In the genomic region with DNA sequence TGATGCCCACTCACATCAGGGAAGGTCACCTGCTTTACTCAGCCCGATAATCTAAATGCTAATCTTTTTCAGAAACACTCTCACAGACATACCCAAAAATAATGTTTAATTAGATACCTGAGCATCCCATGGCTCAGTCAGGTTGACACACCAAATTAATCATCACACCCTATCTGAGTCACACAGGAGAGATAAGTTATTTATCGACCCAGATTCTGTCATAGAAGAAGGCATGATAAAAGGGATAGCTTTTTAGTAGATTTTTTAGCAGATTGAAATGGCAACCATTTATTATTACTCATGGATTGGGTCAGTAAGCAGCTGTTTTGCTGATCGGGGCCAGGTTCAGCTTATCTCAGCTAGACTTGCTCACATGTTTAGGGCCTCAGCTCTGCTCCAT, we compare ENCODE assay signal across 17 cellular contexts.
DNase-seq lines count a peak whose midpoint lies in the region; ATAC-seq, FAIRE-seq and TF ChIP-seq lines count a peak whose summit lies in the region.
"Had no signal": no experiment of that assay in that cellular context is flagged by ENCODE, and none has a peak within 500 bp of the region (broad histone marks: within the 10 kb centered on the region; RNA-seq: fewer than 3 reads in every experiment).

No MANE protein-coding gene starts in this region.

- intact Hi-C loops in ascending aorta (cut with DNase I): no loop called here

- H3K27ac Mint-ChIP-seq in GM23338 (no peak overlapping the region), neural progenitor cell (no peak overlapping the region)
- H3K27ac Mint-ChIP-seq: B cell; CD8-positive, alpha-beta T cell; H9 had no signal

- H3F3A ChIP-seq in GM23338 (replicated peaks; ENCODE audit: low read depth): no peaks in the 10 kb centered on the region
- H3F3A ChIP-seq in neural progenitor cell (ENCODE audit: low read depth): no peaks in the 10 kb centered on the region

- no peak for FAIRE-seq in bronchial epithelial cell (lab: Jason Lieb, UNC)
- FAIRE-seq: G401.6, GM12891, GM19239, H1, K562 had no signal

- H3K4me3 ChIP-seq in GM23338 (no peak overlapping the region), bronchial epithelial cell (ENCODE audit: low read depth, low read length) (no peak overlapping the region), neural progenitor cell (no peak overlapping the region), ascending aorta (no peak overlapping the region)
- H3K4me3 ChIP-seq: BLaER1 treated with 17β-estradiol and CSF1 and Interleukin-3, amounts not matched to agents 10 nM and 100 nM; K562 had no signal

- TF ChIP-seq CTCF in GM23338 (conservative IDR thresholded peaks at IDR 0.05; ENCODE audit: low read depth in 2 of 2): no peak
- TF ChIP-seq CTCF in bronchial epithelial cell (IDR thresholded peaks at IDR 0.05; ENCODE audit: insufficient read depth, low read length, severe bottlenecking): no peak
- TF ChIP-seq CTCF in neural progenitor cell (IDR thresholded peaks at IDR 0.05): no peak
- TF ChIP-seq CTCF in ascending aorta (IDR thresholded peaks at IDR 0.05): no peak

- H2AFZ ChIP-seq in GM23338 (0 out of 2 replicates have a peak overlapping the region, but pooled peaks have one; percentile 43), neural progenitor cell (replicated peaks) (peak overlapping the region; percentile 15)

- H3K36me3 ChIP-seq in GM23338 (ENCODE audit: insufficient read depth) (no peaks in the 10 kb centered on the region), bronchial epithelial cell (ENCODE audit: control insufficient read depth, insufficient read depth, low read length) (no peaks in the 10 kb centered on the region), neural progenitor cell (no peaks in the 10 kb centered on the region), ascending aorta (no peaks in the 10 kb centered on the region)
- H3K36me3 ChIP-seq: BLaER1 treated with 17β-estradiol and CSF1 and Interleukin-3, amounts not matched to agents 10 nM and 100 nM had no signal

- H3K9me3 ChIP-seq in neural progenitor cell (ENCODE audit: low read depth) (no peaks in the 10 kb centered on the region), ascending aorta (no peaks in the 10 kb centered on the region)
- H3K9me3 ChIP-seq: BLaER1 treated with 17β-estradiol and CSF1 and Interleukin-3, amounts not matched to agents 10 nM and 100 nM had no signal

- H3K9me3 Mint-ChIP-seq in GM23338: no peaks in the 10 kb centered on the region
- no peaks in the 10 kb centered on the region for H3K9me3 Mint-ChIP-seq in neural progenitor cell
- H3K9me3 Mint-ChIP-seq: H9 had no signal

- H3K4me1 Mint-ChIP-seq in GM23338 (no peaks in the 10 kb centered on the region), neural progenitor cell (no peaks in the 10 kb centered on the region)
- H3K4me1 Mint-ChIP-seq: B cell, H9 had no signal

- no peaks in the 10 kb centered on the region for H4K20me1 ChIP-seq in GM23338 (replicated peaks; ENCODE audit: insufficient read depth)
- H4K20me1 ChIP-seq in neural progenitor cell (ENCODE audit: low read depth): no peaks in the 10 kb centered on the region
- H4K20me1 ChIP-seq: BLaER1 treated with 17β-estradiol and CSF1 and Interleukin-3, amounts not matched to agents 10 nM and 100 nM had no signal

- H3K27me3 ChIP-seq in GM23338 (ENCODE audit: insufficient read depth) (no peaks in the 10 kb centered on the region), bronchial epithelial cell (ENCODE audit: control insufficient read depth, insufficient read depth, low read length) (no peaks in the 10 kb centered on the region), neural progenitor cell (no peaks in the 10 kb centered on the region), ascending aorta (no peaks in the 10 kb centered on the region)
- H3K27me3 ChIP-seq: BLaER1 treated with 17β-estradiol and CSF1 and Interleukin-3, amounts not matched to agents 10 nM and 100 nM had no signal

- H3K4me1 ChIP-seq in GM23338 (ENCODE audit: insufficient read depth) (no peaks in the 10 kb centered on the region), neural progenitor cell (no peaks in the 10 kb centered on the region), ascending aorta (no peaks in the 10 kb centered on the region)
- H3K4me1 ChIP-seq: BLaER1 treated with 17β-estradiol and CSF1 and Interleukin-3, amounts not matched to agents 10 nM and 100 nM had no signal

- no peak overlapping the region for H3K4me2 ChIP-seq in GM23338
- H3K4me2 ChIP-seq in neural progenitor cell: no peak overlapping the region
- H3K4me2 ChIP-seq: BLaER1 treated with 17β-estradiol and CSF1 and Interleukin-3, amounts not matched to agents 10 nM and 100 nM had no signal

- ATAC-seq in GM23338 (no peak), GM21526 (IDR thresholded peaks at IDR 0.05; ENCODE audit: low FRiP score, unreplicated experiment) (no peak)
- ATAC-seq: CD8-positive, alpha-beta T cell; K562 had no signal

- no peaks in the 10 kb centered on the region for H3K9me2 ChIP-seq in GM23338 (ENCODE audit: insufficient read depth)

- no peaks in the 10 kb centered on the region for H3K79me2 ChIP-seq in GM23338 (replicated peaks; ENCODE audit: insufficient read depth)
- H3K79me2 ChIP-seq in neural progenitor cell (ENCODE audit: low read depth): no peaks in the 10 kb centered on the region

- peak; percentile 55 for DNase-seq in DMS 273 (lab: John Stamatoyannopoulos, UW; ENCODE audit: unreplicated experiment)
- DNase-seq in GM23338 (ENCODE audit: low spot score): no peak
- peak; percentile 33 for DNase-seq in bronchial epithelial cell (ENCODE audit: low read depth)
- DNase-seq in neural progenitor cell (ENCODE audit: low spot score): no peak
- DNase-seq in ascending aorta (ENCODE audit: low spot score in 2 of 2): no peak
- DNase-seq: Calu3; CD8-positive, alpha-beta T cell; H9; IMR-90 had no signal

- no peaks in the 10 kb centered on the region for H3K36me3 Mint-ChIP-seq in GM23338 (ENCODE audit: low read depth)
- H3K36me3 Mint-ChIP-seq in neural progenitor cell: no peaks in the 10 kb centered on the region
- H3K36me3 Mint-ChIP-seq: CD8-positive, alpha-beta T cell had no signal

- H3K27me3 Mint-ChIP-seq in GM23338 (ENCODE audit: insufficient read depth, low read depth, poor library complexity) (no peaks in the 10 kb centered on the region), neural progenitor cell (ENCODE audit: insufficient read depth, low read depth) (peaks cover 3% of the 10 kb centered on the region)
- H3K27me3 Mint-ChIP-seq: B cell had no signal

- H3K9ac ChIP-seq in neural progenitor cell: no peak overlapping the region
- H3K9ac ChIP-seq: BLaER1 treated with 17β-estradiol and CSF1 and Interleukin-3, amounts not matched to agents 10 nM and 100 nM had no signal

- H3K4me3 Mint-ChIP-seq in GM23338: no peak overlapping the region
- H3K4me3 Mint-ChIP-seq in neural progenitor cell: no peak overlapping the region
- H3K4me3 Mint-ChIP-seq: B cell; CD8-positive, alpha-beta T cell; H9 had no signal

- no peak overlapping the region for H3K27ac ChIP-seq in GM23338 (ENCODE audit: low read depth)
- no peak overlapping the region for H3K27ac ChIP-seq in neural progenitor cell
- no peak overlapping the region for H3K27ac ChIP-seq in ascending aorta
- H3K27ac ChIP-seq: BLaER1 treated with 17β-estradiol and CSF1 and Interleukin-3, amounts not matched to agents 10 nM and 100 nM had no signal

TF ChIP-seq in GM23338, 12 proteins besides CTCF, POLR2A, EP300 and RAD21 (continues in another document):
- no peak for TF ChIP-seq STAT1 (IDR thresholded peaks at IDR 0.05; ENCODE audit: unreplicated experiment)
- TF ChIP-seq ZNF331 (CRISPR knock-in tag; IDR thresholded peaks at IDR 0.05; ENCODE audit: low read depth): no peak
- TF ChIP-seq EZH2phosphoT487 (IDR thresholded peaks at IDR 0.05; ENCODE audit: unreplicated experiment): no peak

Comparison
In these comparisons a context has a peak if more than half of its experiments do, and no peak if none do; other contexts are left out.
1. DNase-seq: peak in DMS 273 (single experiment) and bronchial epithelial cell (single experiment); none in GM23338 (single experiment), neural progenitor cell (single experiment) and ascending aorta (0 of 2).